Comparison of ENCODE assay signal across 19 cellular contexts in genomic region chr10:128633864-128634541, GRCh38.
A peak's percentile ranks its signal among the peaks of the same experiment; 100 is the strongest.
DNase-seq lines count a peak whose midpoint lies in the region; ATAC-seq, FAIRE-seq and TF ChIP-seq lines count a peak whose summit lies in the region.
"Had no signal": no experiment of that assay in that cellular context is flagged by ENCODE, and none has a peak within 500 bp of the region (broad histone marks: within the 10 kb centered on the region; RNA-seq: fewer than 3 reads in every experiment).

No MANE protein-coding gene starts in this region.

- H3K9me1 ChIP-seq in K562 (ENCODE audit: control insufficient read depth, insufficient read depth, low read length), result no peaks in the 10 kb centered on the region

- POLR2A ChIA-PET in K562 (lab: Yijun Ruan, JAX), result interaction anchor here (0.6 kb wide), 1 partner anchor 1128 kb away, joined by 3 read pairs; no protein-coding TSS in a partner anchor

- H3K27me3 ChIP-seq in K562 (ENCODE audit: control insufficient read depth in 2 of 2, insufficient read depth in 2 of 2, low read length in 2 of 2) (no peaks in the 10 kb centered on the region), upper lobe of right lung (no peaks in the 10 kb centered on the region)
- H3K27me3 ChIP-seq: testis had no signal

- H3K27ac ChIP-seq in K562 (ENCODE audit: extremely low read depth, low read depth, low read length) (no peak overlapping the region), upper lobe of right lung (no peak overlapping the region)
- H3K27ac ChIP-seq: testis had no signal

- H4K20me1 ChIP-seq in K562 (replicated peaks; ENCODE audit: control insufficient read depth, insufficient read depth, low read length), result no peaks in the 10 kb centered on the region

- ATAC-seq in Right ventricle myocardium superior (ENCODE audit: poor library complexity) (peak; percentile 57), left cardiac atrium (no peak), K562 (peak; percentile 56; the same call in 2 of the 3 replicates), upper lobe of right lung (no peak), HG03571 (IDR thresholded peaks at IDR 0.05; ENCODE audit: unreplicated experiment) (no peak)

- H3K9ac ChIP-seq in K562 (ENCODE audit: insufficient read depth in 1 of 2, low read depth in 2 of 2, low read length in 2 of 2), result no peak overlapping the region

- no peak overlapping the region for H3K4me2 ChIP-seq in K562 (ENCODE audit: insufficient read depth, low read length)

- H3K36me3 ChIP-seq in K562 (ENCODE audit: control insufficient read depth, insufficient read depth, low read length) (no peaks in the 10 kb centered on the region), upper lobe of right lung (no peaks in the 10 kb centered on the region)

- in situ Hi-C loops in K562 (cut with MboI), result no loop called here

- FAIRE-seq in K562 (lab: Jason Lieb, UNC), result peak; percentile 66
- FAIRE-seq: GM19239, HTR-8/SVneo, keratinocyte had no signal

- H3K4me3 ChIP-seq in K562, result no peak overlapping the region
- H3K4me3 ChIP-seq in upper lobe of right lung, result no peak overlapping the region
- H3K4me3 ChIP-seq: testis had no signal

- intact Hi-C loops in Right ventricle myocardium superior (cut with DNase I) (loop anchor here (10.0 kb wide), 1 partner anchor 221 kb away; no protein-coding TSS in a partner anchor), left cardiac atrium (cut with DNase I) (loop anchor here (5.0 to 10.0 kb wide), 2 partner anchors 228 to 231 kb away; no protein-coding TSS in a partner anchor), K562 (cut with micrococcal nuclease) (loop anchor here (5.0 kb wide), 3 partner anchors 62 to 223 kb away; no protein-coding TSS in a partner anchor), upper lobe of right lung (cut with DNase I) (no loop called here)

- peak; percentile 28 to 48 (median 44); a peak in 4 of 6 replicates for TF ChIP-seq CTCF in K562 (IDR thresholded peaks at IDR 0.05 in 2 of 3, conservative IDR thresholded peaks at IDR 0.05 in 1 of 3; ENCODE audit: insufficient read depth in 2 of 3, low read depth in 1 of 3, low read length in 3 of 3)
- peak; percentile 8 for TF ChIP-seq CTCF in upper lobe of right lung (IDR thresholded peaks at IDR 0.05)

- TF ChIP-seq RAD21 in K562 (CRISPR knock-in tag; conservative IDR thresholded peaks at IDR 0.05 in 1 of 2, IDR thresholded peaks at IDR 0.05 in 1 of 2), result peak in 1 of 2 experiments; percentile 54; a peak in 2 of 4 replicates

- no peak for TF ChIP-seq POLR2A in K562 (conservative IDR thresholded peaks at IDR 0.05)

- WGBS in K562 (ENCODE audit: insufficient coverage, low coverage, missing lambda C conversion rate), result 34% methylated on average over 5 of the region's 6 CpGs

- CTCF ChIA-PET in K562 (lab: Yijun Ruan, JAX; ENCODE audit: low intra/inter-chr PET ratio), result no interaction called here

- DNase-seq in Right ventricle myocardium superior (no peak), left cardiac atrium (no peak), K562 (ENCODE audit: extremely low read depth in 1 of 4, low spot score in 3 of 4) (peak in 1 of 4 experiments; percentile 42), iPS-NIHi7 (ENCODE audit: extremely low spot score) (peak; percentile 48), upper lobe of right lung (no peak), occipital lobe (lab: John Stamatoyannopoulos, UW) (no peak)
- DNase-seq in stimulated activated naive CD4-positive, alpha-beta T cell treated with Interleukin-2 at 50 U/mL for 16 hours (lab: John Stamatoyannopoulos, UW), result no peak
- DNase-seq: activated CD4-positive, alpha-beta T cell treated with anti-CD3 and anti-CD28 coated beads, Interleukin-2, amount 10 ng/mL, durations not matched to agents 7 days and 5 days; activated naive CD8-positive, alpha-beta T cell treated with anti-CD3 and anti-CD28 coated beads for 36 hours; activated T-cell treated with anti-CD3 and anti-CD28 coated beads, Interleukin-2, amount 50 U/mL, for 24 hours; cerebellar nuclear complex; COR-L47; NCI-H69; SHP77 treated with DMSO at 0.1 percent for 48 hours; testis had no signal

- H2AFZ ChIP-seq in K562 (ENCODE audit: low read depth, low read length), result peak overlapping the region; percentile 80

- H3K4me1 ChIP-seq in K562 (replicated peaks in 1 of 2; ENCODE audit: control insufficient read depth in 2 of 2, insufficient read depth in 2 of 2, low read length in 2 of 2) (peaks cover 10 to 12% of the 10 kb centered on the region in 2 experiments; a peak in 4 of 5 replicates), upper lobe of right lung (no peaks in the 10 kb centered on the region)
- H3K4me1 ChIP-seq: testis had no signal

- peaks cover 2% of the 10 kb centered on the region; the same call in 1 of the 2 replicates for H3K9me3 ChIP-seq in K562 (replicated peaks; ENCODE audit: control insufficient read depth, insufficient read depth, low read depth, low read length)
- no peaks in the 10 kb centered on the region for H3K9me3 ChIP-seq in upper lobe of right lung
- H3K9me3 ChIP-seq: testis had no signal

- BruUV-seq in K562 (replicated peaks; lab: Mats Ljungman, UMichigan), result no TSS peak

- H3K79me2 ChIP-seq in K562 (ENCODE audit: control insufficient read depth, insufficient read depth, low read length), result no peaks in the 10 kb centered on the region

- TF ChIP-seq EP300 in K562 (IDR thresholded peaks at IDR 0.05; ENCODE audit: low read length), result no peak

TF ChIP-seq in K562, 482 proteins besides CTCF, POLR2A, EP300 and RAD21:
- TF ChIP-seq SAFB (IDR thresholded peaks at IDR 0.05; ENCODE audit: borderline replicate concordance, low read depth, low read length) (no peak), SMC3 (conservative IDR thresholded peaks at IDR 0.05; ENCODE audit: insufficient read depth, low read depth, low read length) (0 out of 2 replicates have a peak, but pooled peaks have one; percentile 24), KDM1A (IDR thresholded peaks at IDR 0.05) (no peak), SIX5 (IDR thresholded peaks at IDR 0.05; ENCODE audit: borderline replicate concordance in 1 of 2, insufficient read depth in 1 of 2, low read depth in 1 of 2, low read length in 2 of 2) (no peak), SPI1 (IDR thresholded peaks at IDR 0.05; ENCODE audit: borderline replicate concordance, low read depth, low read length) (peak; percentile 28; the same call in 1 of the 2 replicates)

Comparison
In these comparisons a context has a peak if more than half of its experiments do, and no peak if none do; other contexts are left out.
1. ATAC-seq: peak in Right ventricle myocardium superior (single experiment) and K562 (single experiment); none in left cardiac atrium (0 of 2), upper lobe of right lung (single experiment) and HG03571 (single experiment).